Comparison of ENCODE assay signal across 22 cellular contexts in the genomic region with DNA sequence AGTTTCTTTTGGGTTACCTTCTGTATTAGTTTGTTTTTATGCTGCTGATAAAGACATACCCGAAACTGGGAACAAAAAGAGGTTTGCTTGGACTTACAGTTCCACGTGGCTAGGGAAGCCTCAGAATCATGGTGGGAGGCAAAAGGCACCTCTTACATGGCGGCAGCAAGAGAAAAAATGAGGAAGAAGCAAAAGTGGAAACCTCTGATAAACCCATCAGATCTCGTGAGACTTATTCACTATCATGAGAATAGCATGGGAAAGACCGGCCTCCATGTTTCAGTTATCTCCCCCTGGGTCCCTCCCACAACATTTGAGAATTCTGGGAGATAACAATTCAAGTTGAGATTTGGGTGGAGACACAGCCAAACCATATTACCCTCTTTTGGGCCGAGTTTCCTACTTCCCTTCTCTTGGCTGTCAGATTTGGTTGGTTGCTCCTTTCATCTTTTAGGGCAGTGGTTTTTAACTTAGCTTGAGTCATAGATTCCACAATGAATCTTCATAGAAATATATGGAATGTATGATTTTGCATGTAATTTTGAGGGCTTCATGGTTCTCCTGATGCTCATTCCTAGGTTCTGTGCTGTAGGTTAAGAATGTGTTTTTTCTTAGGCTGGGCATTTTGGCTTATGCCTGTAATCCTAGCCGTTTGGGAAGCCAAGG. TPM values are rescaled to one million over a fixed set of nuclear protein-coding genes. Genes with fewer than 3 reads are reported as not detected.
DNase-seq lines count a peak whose midpoint lies in the region; ATAC-seq and TF ChIP-seq lines count a peak whose summit lies in the region.
"Had no signal": no experiment of that assay in that cellular context is flagged by ENCODE, and none has a peak within 500 bp of the region (broad histone marks: within the 10 kb centered on the region; RNA-seq: fewer than 3 reads in every experiment).

No MANE protein-coding gene starts in this region.

- intact Hi-C loops in activated T-helper 2 cell treated with anti-CD3 and anti-CD28 coated beads, Interferon-gamma antibody, Interleukin-2, Interleukin-4, amounts not matched to agents 10 μg/mL and 5 μg/mL and 100 μg/mL, durations not matched to agents 14 hours and 24 hours and 36 hours (cut with micrococcal nuclease), result no loop called here

- TF ChIP-seq CTCF in chondrocyte (IDR thresholded peaks at IDR 0.05) (no peak), nephron progenitor cell (IDR thresholded peaks at IDR 0.05) (no peak)

- H3K27me3 Mint-ChIP-seq in chondrocyte (ENCODE audit: low read depth) (no peaks in the 10 kb centered on the region), nephron progenitor cell (ENCODE audit: low read depth, poor library complexity) (peaks cover 11% of the 10 kb centered on the region)
- H3K27me3 Mint-ChIP-seq in activated T-helper 2 cell treated with anti-CD3 and anti-CD28 coated beads, Interferon-gamma antibody, Interleukin-2, Interleukin-4, amounts not matched to agents 10 μg/mL and 5 μg/mL and 100 μg/mL, durations not matched to agents 14 hours and 24 hours and 36 hours (ENCODE audit: low read depth), result no peaks in the 10 kb centered on the region
- H3K27me3 Mint-ChIP-seq: activated B cell treated with CpG ODN at 0.5 μM for 24 hours; activated CD8-positive, alpha-beta T cell treated with anti-CD3 and anti-CD28 coated beads for 36 hours; central memory CD8-positive, alpha-beta T cell had no signal

- no peak for ATAC-seq in GM19397 (IDR thresholded peaks at IDR 0.05; ENCODE audit: unreplicated experiment)
- ATAC-seq: activated CD8-positive, alpha-beta T cell treated with anti-CD3 and anti-CD28 coated beads for 36 hours; activated T-cell treated with anti-CD3 and anti-CD28 coated beads, Interleukin-2, amount 50 U/mL, for 4 hours; lower lobe of right lung; Panc1 had no signal

- peak; percentile 45 for DNase-seq in EL
- peak; percentile 2 for DNase-seq in M059J (ENCODE audit: low read depth)
- DNase-seq in chondrocyte (ENCODE audit: low spot score), result no peak
- DNase-seq in nephron progenitor cell, result no peak
- no peak for DNase-seq in NCI-H69 (lab: John Stamatoyannopoulos, UW)
- DNase-seq in activated T-helper 2 cell treated with anti-CD3 and anti-CD28 coated beads, Interferon-gamma antibody, Interleukin-2, Interleukin-4, amounts not matched to agents 10 μg/mL and 5 μg/mL and 100 μg/mL, durations not matched to agents 14 hours and 24 hours and 36 hours (ENCODE audit: low spot score), result no peak
- DNase-seq: activated B cell treated with CpG ODN at 0.5 μM for 24 hours; activated CD8-positive, alpha-beta T cell treated with anti-CD3 and anti-CD28 coated beads for 36 hours; activated naive CD4-positive, alpha-beta T cell treated with anti-CD3 and anti-CD28 coated beads, Interleukin-2, amount 50 U/mL, for 16 hours; activated T-cell treated with anti-CD3 and anti-CD28 coated beads, Interleukin-2, amount 50 U/mL, for 4 hours; BE2C; Calu3; GOT3; hypothalamus; lower lobe of right lung; NCI-H1105; NCI-H2081 treated with DMSO at 0.1 percent for 48 hours; NCI-H446; SJCRH30 had no signal

- H3K27ac Mint-ChIP-seq in chondrocyte (ENCODE audit: unreplicated experiment) (peak overlapping the region; percentile 34), nephron progenitor cell (peak overlapping the region; percentile 90)
- no peak overlapping the region for H3K27ac Mint-ChIP-seq in activated T-helper 2 cell treated with anti-CD3 and anti-CD28 coated beads, Interferon-gamma antibody, Interleukin-2, Interleukin-4, amounts not matched to agents 10 μg/mL and 5 μg/mL and 100 μg/mL, durations not matched to agents 14 hours and 24 hours and 36 hours
- H3K27ac Mint-ChIP-seq: activated B cell treated with CpG ODN at 0.5 μM for 24 hours; activated CD8-positive, alpha-beta T cell treated with anti-CD3 and anti-CD28 coated beads for 36 hours had no signal

- H3K9me3 Mint-ChIP-seq in chondrocyte (ENCODE audit: low read depth) (no peaks in the 10 kb centered on the region), nephron progenitor cell (no peaks in the 10 kb centered on the region)
- no peaks in the 10 kb centered on the region for H3K9me3 Mint-ChIP-seq in activated T-helper 2 cell treated with anti-CD3 and anti-CD28 coated beads, Interferon-gamma antibody, Interleukin-2, Interleukin-4, amounts not matched to agents 10 μg/mL and 5 μg/mL and 100 μg/mL, durations not matched to agents 14 hours and 24 hours and 36 hours
- H3K9me3 Mint-ChIP-seq: activated B cell treated with CpG ODN at 0.5 μM for 24 hours; activated CD8-positive, alpha-beta T cell treated with anti-CD3 and anti-CD28 coated beads for 36 hours; activated T-cell treated with anti-CD3 and anti-CD28 coated beads, Interleukin-2, amount 50 U/mL, for 4 hours; central memory CD8-positive, alpha-beta T cell had no signal

- H3K4me1 Mint-ChIP-seq in chondrocyte (ENCODE audit: low read depth), result peaks cover 15% of the 10 kb centered on the region
- H3K4me1 Mint-ChIP-seq in nephron progenitor cell, result no peaks in the 10 kb centered on the region
- H3K4me1 Mint-ChIP-seq in activated T-helper 2 cell treated with anti-CD3 and anti-CD28 coated beads, Interferon-gamma antibody, Interleukin-2, Interleukin-4, amounts not matched to agents 10 μg/mL and 5 μg/mL and 100 μg/mL, durations not matched to agents 14 hours and 24 hours and 36 hours (ENCODE audit: low read depth), result peaks cover 7% of the 10 kb centered on the region
- H3K4me1 Mint-ChIP-seq: activated B cell treated with CpG ODN at 0.5 μM for 24 hours had no signal

- H3K36me3 Mint-ChIP-seq in chondrocyte (ENCODE audit: low read depth) (peaks cover 18% of the 10 kb centered on the region), nephron progenitor cell (ENCODE audit: low read depth) (peaks cover 64% of the 10 kb centered on the region)
- peaks cover 58% of the 10 kb centered on the region for H3K36me3 Mint-ChIP-seq in activated T-helper 2 cell treated with anti-CD3 and anti-CD28 coated beads, Interferon-gamma antibody, Interleukin-2, Interleukin-4, amounts not matched to agents 10 μg/mL and 5 μg/mL and 100 μg/mL, durations not matched to agents 14 hours and 24 hours and 36 hours (ENCODE audit: low read depth)

- H3K4me3 Mint-ChIP-seq in chondrocyte (ENCODE audit: unreplicated experiment) (no peak overlapping the region), nephron progenitor cell (no peak overlapping the region)
- no peak overlapping the region for H3K4me3 Mint-ChIP-seq in activated T-helper 2 cell treated with anti-CD3 and anti-CD28 coated beads, Interferon-gamma antibody, Interleukin-2, Interleukin-4, amounts not matched to agents 10 μg/mL and 5 μg/mL and 100 μg/mL, durations not matched to agents 14 hours and 24 hours and 36 hours (ENCODE audit: low read depth)
- H3K4me3 Mint-ChIP-seq: activated B cell treated with CpG ODN at 0.5 μM for 24 hours; activated CD8-positive, alpha-beta T cell treated with anti-CD3 and anti-CD28 coated beads for 36 hours; activated T-cell treated with anti-CD3 and anti-CD28 coated beads, Interleukin-2, amount 50 U/mL, for 4 hours; central memory CD8-positive, alpha-beta T cell had no signal

RNA-seq across cellular contexts. Expression of a gene that starts 44.2 kb away (rescaled TPM):
- total RNA-seq in M059J (2014; rRNA removed; shearing (Covaris generic)), result 22.8 and 26.1 TPM in 2 replicates
- total RNA-seq in chondrocyte, result 14.7 to 22.9 TPM (median 16.8 TPM) in 3 replicates
- total RNA-seq in activated T-helper 2 cell treated with anti-CD3 and anti-CD28 coated beads, Interferon-gamma antibody, Interleukin-2, Interleukin-4, amounts not matched to agents 10 μg/mL and 5 μg/mL and 100 μg/mL, durations not matched to agents 14 hours and 24 hours and 36 hours, result 37.2 and 37.4 TPM in 2 replicates

Comparison
In these comparisons a context has a peak if more than half of its experiments do, and no peak if none do; other contexts are left out.
1. DNase-seq: peak in EL (single experiment) and M059J (single experiment); none in chondrocyte (single experiment), nephron progenitor cell (single experiment), NCI-H69 (single experiment) and activated T-helper 2 cell treated with anti-CD3 and anti-CD28 coated beads, Interferon-gamma antibody, Interleukin-2, Interleukin-4, amounts not matched to agents 10 μg/mL and 5 μg/mL and 100 μg/mL, durations not matched to agents 14 hours and 24 hours and 36 hours (single experiment).